9 cellular contexts compared by ENCODE assay signal in the genomic region with DNA sequence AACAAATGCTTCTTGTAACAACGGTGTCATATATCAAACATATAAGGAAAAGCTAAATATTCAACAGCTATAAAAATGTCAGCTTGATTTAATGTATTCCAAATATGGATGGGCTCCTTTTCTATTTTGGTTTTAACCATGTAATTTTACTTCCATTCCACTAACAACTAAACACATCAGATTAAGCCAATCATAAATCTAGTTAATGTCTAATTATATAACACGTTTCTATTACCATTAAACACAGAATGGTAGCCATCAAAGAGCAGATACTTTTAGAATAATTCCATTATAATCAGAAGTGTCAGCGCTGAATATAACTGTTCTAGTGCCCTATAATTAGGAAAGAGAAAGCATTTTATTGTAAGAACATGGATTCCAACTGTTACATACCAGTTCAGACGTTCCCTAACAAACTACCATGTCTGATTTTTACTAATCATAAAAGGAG. TPM values are rescaled to one million over a fixed set of nuclear protein-coding genes. Genes with fewer than 3 reads are reported as not detected.
DNase-seq lines count a peak whose midpoint lies in the region; ATAC-seq and TF ChIP-seq lines count a peak whose summit lies in the region.
"Had no signal": no experiment of that assay in that cellular context is flagged by ENCODE, and none has a peak within 500 bp of the region (broad histone marks: within the 10 kb centered on the region; RNA-seq: fewer than 3 reads in every experiment).

No MANE protein-coding gene starts in this region.

- peak; percentile 18 for ATAC-seq in GM21723 (IDR thresholded peaks at IDR 0.05; ENCODE audit: unreplicated experiment)
- no peak for ATAC-seq in activated naive CD8-positive, alpha-beta T cell treated with anti-CD3 and anti-CD28 coated beads, Interleukin-2, amount 10 ng/mL, durations not matched to agents 7 days and 5 days (ENCODE audit: low read depth)

- H3K27me3 Mint-ChIP-seq in activated naive CD8-positive, alpha-beta T cell treated with anti-CD3 and anti-CD28 coated beads, Interleukin-2, amount 10 ng/mL, durations not matched to agents 7 days and 5 days: no peaks in the 10 kb centered on the region
- no peaks in the 10 kb centered on the region for H3K27me3 Mint-ChIP-seq in nephron progenitor cell (ENCODE audit: low read depth, poor library complexity)

- no peak for DNase-seq in GM12864 (ENCODE audit: low read depth)
- no peak for DNase-seq in activated naive CD8-positive, alpha-beta T cell treated with anti-CD3 and anti-CD28 coated beads, Interleukin-2, amount 10 ng/mL, durations not matched to agents 7 days and 5 days
- DNase-seq in nephron progenitor cell: no peak
- no peak for DNase-seq in SKM-1 treated with dmso at 0.1 percent for 144 hours (lab: John Stamatoyannopoulos, UW; ENCODE audit: unreplicated experiment)
- DNase-seq in COLO668 (lab: John Stamatoyannopoulos, UW; ENCODE audit: unreplicated experiment): no peak
- no peak for DNase-seq in COR-L47 (lab: John Stamatoyannopoulos, UW)
- DNase-seq in DMS79 (lab: John Stamatoyannopoulos, UW): no peak
- DNase-seq: stimulated activated CD4-positive, alpha-beta T cell treated with anti-CD3 and anti-CD28 coated beads, Interleukin-4, amount 100 ng/mL, for 1 hour had no signal

- H3K4me1 Mint-ChIP-seq in activated naive CD8-positive, alpha-beta T cell treated with anti-CD3 and anti-CD28 coated beads, Interleukin-2, amount 10 ng/mL, durations not matched to agents 7 days and 5 days: peaks cover 35% of the 10 kb centered on the region
- H3K4me1 Mint-ChIP-seq in nephron progenitor cell: peaks cover 32% of the 10 kb centered on the region

- no peak for TF ChIP-seq CTCF in GM12864 (IDR thresholded peaks at IDR 0.05; ENCODE audit: low read depth, low read length, missing control alignments)
- TF ChIP-seq CTCF in nephron progenitor cell (IDR thresholded peaks at IDR 0.05): no peak

- peaks cover 23% of the 10 kb centered on the region for H3K36me3 Mint-ChIP-seq in activated naive CD8-positive, alpha-beta T cell treated with anti-CD3 and anti-CD28 coated beads, Interleukin-2, amount 10 ng/mL, durations not matched to agents 7 days and 5 days
- peaks cover 58% of the 10 kb centered on the region for H3K36me3 Mint-ChIP-seq in nephron progenitor cell (ENCODE audit: low read depth)

- peak overlapping the region; percentile 94 for H3K27ac Mint-ChIP-seq in activated naive CD8-positive, alpha-beta T cell treated with anti-CD3 and anti-CD28 coated beads, Interleukin-2, amount 10 ng/mL, durations not matched to agents 7 days and 5 days
- peak overlapping the region; percentile 44 for H3K27ac Mint-ChIP-seq in nephron progenitor cell

- peak overlapping the region; percentile 47 for H3K4me3 ChIP-seq in GM12864 (ENCODE audit: low read depth, low read length)

- H3K4me3 Mint-ChIP-seq in activated naive CD8-positive, alpha-beta T cell treated with anti-CD3 and anti-CD28 coated beads, Interleukin-2, amount 10 ng/mL, durations not matched to agents 7 days and 5 days: peak overlapping the region; percentile 88
- H3K4me3 Mint-ChIP-seq in nephron progenitor cell: no peak overlapping the region

- POLR2A ChIA-PET in activated naive CD8-positive, alpha-beta T cell treated with anti-CD3 and anti-CD28 coated beads, Interleukin-2, amount 10 ng/mL, durations not matched to agents 7 days and 5 days (lab: Charles Lee): interaction anchor here (1.6 kb wide), 1 partner anchor 80 kb away, joined by 4 read pairs; the partner anchor contains the start of gene C16orf46

- no peaks in the 10 kb centered on the region for H3K9me3 Mint-ChIP-seq in activated naive CD8-positive, alpha-beta T cell treated with anti-CD3 and anti-CD28 coated beads, Interleukin-2, amount 10 ng/mL, durations not matched to agents 7 days and 5 days
- H3K9me3 Mint-ChIP-seq in nephron progenitor cell: peaks cover 24% of the 10 kb centered on the region

RNA-seq across cellular contexts. Expression of gene CMC2, which starts 10.0 kb away (rescaled TPM):
- 10 to 100 TPM; 72.3 to 73.0 TPM for total RNA-seq in activated naive CD8-positive, alpha-beta T cell treated with anti-CD3 and anti-CD28 coated beads, Interleukin-2, amount 10 ng/mL, durations not matched to agents 7 days and 5 days

RNA-seq across cellular contexts. Expression of gene CENPN, which starts 10.3 kb away (rescaled TPM):
- 10 to 100 TPM; 39.4 to 47.0 TPM for total RNA-seq in activated naive CD8-positive, alpha-beta T cell treated with anti-CD3 and anti-CD28 coated beads, Interleukin-2, amount 10 ng/mL, durations not matched to agents 7 days and 5 days

RNA-seq across cellular contexts. Expression of gene ATMIN, which starts 38.9 kb away (rescaled TPM):
- 10 to 100 TPM; 28.3 to 29.3 TPM for total RNA-seq in activated naive CD8-positive, alpha-beta T cell treated with anti-CD3 and anti-CD28 coated beads, Interleukin-2, amount 10 ng/mL, durations not matched to agents 7 days and 5 days
